In the genomic region with DNA sequence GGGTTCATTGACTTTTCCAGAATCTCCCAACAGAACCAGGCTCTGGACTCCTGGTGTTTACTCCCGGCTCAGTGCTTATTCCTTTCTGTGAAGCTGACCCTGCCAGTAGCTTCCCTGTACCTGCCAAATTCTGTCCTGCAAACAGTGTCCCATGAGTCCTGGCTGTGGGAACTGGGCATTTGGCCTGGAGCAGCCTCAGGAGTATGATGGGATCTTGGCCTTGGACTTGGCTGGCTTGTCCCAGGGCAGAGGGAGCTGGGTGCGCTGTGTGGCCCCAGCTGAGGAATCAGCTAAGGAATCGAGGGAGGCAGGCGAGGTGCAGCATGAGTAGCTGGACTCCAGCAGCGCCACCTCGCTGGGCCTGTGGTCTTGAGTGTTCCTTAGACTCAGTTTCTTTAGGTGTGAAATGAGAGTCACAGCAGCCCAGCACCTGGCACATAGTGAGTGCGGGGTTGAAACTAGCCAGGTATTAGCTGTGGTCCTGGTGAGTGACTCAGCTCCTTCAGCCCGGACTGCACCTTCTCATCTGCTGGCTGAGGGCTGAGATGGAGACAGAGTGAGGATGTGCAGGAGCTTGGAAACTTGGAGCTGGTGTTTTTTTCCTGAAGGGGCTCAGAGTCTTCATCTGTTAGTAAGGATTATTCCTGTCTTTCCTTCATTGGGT, we compare ENCODE assay signal across 1 cellular context.
TF ChIP-seq lines count a peak whose summit lies in the region.

No MANE protein-coding gene starts in this region.

TF ChIP-seq in IMR-90, 13 proteins besides CTCF, POLR2A, EP300 and RAD21:
- TF ChIP-seq RCOR1 (IDR thresholded peaks at IDR 0.05; ENCODE audit: insufficient replicate concordance, low read length), result no peak
- no peak for TF ChIP-seq MAZ (IDR thresholded peaks at IDR 0.05; ENCODE audit: borderline replicate concordance, low read depth, low read length)
